25 cellular contexts compared by ENCODE assay signal in the genomic region with DNA sequence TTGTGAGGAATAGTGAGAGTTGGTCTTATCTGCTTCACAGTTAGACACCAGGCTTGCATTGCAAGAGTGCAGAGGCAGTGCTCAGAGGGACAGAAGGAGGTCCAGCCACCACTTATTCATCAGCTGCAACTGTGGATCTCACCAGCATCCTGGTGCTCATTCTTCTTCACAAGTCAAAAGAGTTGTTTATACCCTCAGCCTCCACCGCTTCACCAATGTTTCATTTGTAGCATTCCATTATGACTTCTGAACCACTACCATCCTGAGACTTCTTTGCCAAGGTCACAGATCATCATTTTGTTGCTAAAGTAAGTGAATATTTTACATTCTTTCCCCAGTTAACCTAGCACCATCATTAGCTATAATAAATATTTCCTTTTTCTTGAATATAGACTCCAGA.
"Had no signal": no experiment of that assay in that cellular context is flagged by ENCODE, and none has a peak within 500 bp of the region (broad histone marks: within the 10 kb centered on the region; RNA-seq: fewer than 3 reads in every experiment).

No MANE protein-coding gene starts in this region.

- DNase-seq: colonic mucosa; effector CD8-positive, alpha-beta T cell; endodermal cell; foreskin melanocyte; hypothalamus; immature natural killer cell; left ventricle myocardium superior; lower lobe of right lung; natural killer cell; occipital lobe; ovary; posterior cingulate gyrus; psoas muscle; right cardiac atrium; sigmoid colon; stimulated activated CD4-positive, alpha-beta T cell treated with anti-CD3 and anti-CD28 coated beads, Interleukin-4, amount 100 ng/mL, for 4 hours; stimulated activated naive CD8-positive, alpha-beta T cell treated with anti-CD3 and anti-CD28 coated beads, Interleukin-15, Interleukin-2, amounts not matched to agents 100 U/mL and 50 U/mL, for 24 hours; substantia nigra; testis; tibial artery had no signal

- H3K4me1 Mint-ChIP-seq: immature natural killer cell; natural killer cell; stimulated activated memory B cell treated with anti-CD40 and anti-IgM and Interleukin-4, amounts not matched to agents 10 μg/mL and 1 μg/mL and 100 μg/mL, for 72 hours had no signal

- H3K9me3 Mint-ChIP-seq: dendritic cell treated with granulocyte-macrophage colony-stimulating factor and Interleukin-4, amounts not matched to agents 40 ng/mL and 50 ng/mL, for 4 days; endodermal cell; stimulated activated memory B cell treated with anti-CD40 and anti-IgM and Interleukin-4, amounts not matched to agents 10 μg/mL and 1 μg/mL and 100 μg/mL, for 72 hours had no signal

- FAIRE-seq: keratinocyte had no signal

- H3K27ac Mint-ChIP-seq: dendritic cell treated with granulocyte-macrophage colony-stimulating factor and Interleukin-4, amounts not matched to agents 40 ng/mL and 50 ng/mL, for 4 days; endodermal cell; immature natural killer cell; natural killer cell; stimulated activated memory B cell treated with anti-CD40 and anti-IgM and Interleukin-4, amounts not matched to agents 10 μg/mL and 1 μg/mL and 100 μg/mL, for 72 hours; type B pancreatic cell had no signal

- H3K4me3 Mint-ChIP-seq: dendritic cell treated with granulocyte-macrophage colony-stimulating factor and Interleukin-4, amounts not matched to agents 40 ng/mL and 50 ng/mL, for 4 days; endodermal cell; immature natural killer cell; natural killer cell; stimulated activated memory B cell treated with anti-CD40 and anti-IgM and Interleukin-4, amounts not matched to agents 10 μg/mL and 1 μg/mL and 100 μg/mL, for 72 hours; type B pancreatic cell had no signal

- H3K36me3 Mint-ChIP-seq: immature natural killer cell; natural killer cell; stimulated activated memory B cell treated with anti-CD40 and anti-IgM and Interleukin-4, amounts not matched to agents 10 μg/mL and 1 μg/mL and 100 μg/mL, for 72 hours; type B pancreatic cell had no signal

- H3K4me3 ChIP-seq: colonic mucosa, lower lobe of right lung, ovary, psoas muscle, sigmoid colon, testis, tibial artery had no signal

- H3K27me3 Mint-ChIP-seq: dendritic cell treated with granulocyte-macrophage colony-stimulating factor and Interleukin-4, amounts not matched to agents 40 ng/mL and 50 ng/mL, for 4 days; stimulated activated memory B cell treated with anti-CD40 and anti-IgM and Interleukin-4, amounts not matched to agents 10 μg/mL and 1 μg/mL and 100 μg/mL, for 72 hours; type B pancreatic cell had no signal

- ATAC-seq: esophagus mucosa; left ventricle myocardium superior; lower lobe of right lung; natural killer cell; psoas muscle; right cardiac atrium; stimulated activated memory B cell treated with anti-CD40 and anti-IgM and Interleukin-4, amounts not matched to agents 10 μg/mL and 1 μg/mL and 100 μg/mL, for 72 hours; stimulated activated naive CD8-positive, alpha-beta T cell treated with anti-CD3 and anti-CD28 coated beads, Interleukin-15, Interleukin-2, amounts not matched to agents 100 U/mL and 50 U/mL, for 24 hours had no signal
